In the genomic region with DNA sequence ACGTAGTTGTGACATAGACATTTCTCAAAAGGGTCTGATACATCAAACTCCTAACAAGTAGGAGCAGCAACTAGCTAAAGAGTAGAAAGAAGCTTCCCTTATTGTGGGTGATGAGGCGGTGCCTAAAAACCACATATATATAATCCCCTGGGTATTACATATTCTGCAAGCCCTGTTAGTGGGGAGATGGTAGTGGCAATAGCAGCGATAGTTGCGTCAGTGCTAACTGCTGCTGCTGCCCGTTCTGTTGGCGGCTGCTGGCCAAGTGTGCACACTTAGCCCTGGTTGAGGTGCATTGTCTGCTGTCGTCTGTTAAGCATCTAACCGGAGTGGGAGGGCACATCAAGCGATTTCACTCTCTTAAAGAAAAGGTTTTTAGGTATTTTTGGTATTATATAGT, we compare ENCODE assay signal across 13 cellular contexts. TPM values are rescaled to one million over a fixed set of nuclear protein-coding genes. Genes with fewer than 3 reads are reported as not detected.
A peak's percentile ranks its signal among the peaks of the same experiment; 100 is the strongest.
DNase-seq lines count a peak whose midpoint lies in the region; ATAC-seq lines count a peak whose summit lies in the region.
"Had no signal": no experiment of that assay in that cellular context is flagged by ENCODE, and none has a peak within 500 bp of the region (broad histone marks: within the 10 kb centered on the region; RNA-seq: fewer than 3 reads in every experiment).

No MANE protein-coding gene starts in this region.

- ATAC-seq in GM21825 (IDR thresholded peaks at IDR 0.05; ENCODE audit: unreplicated experiment) = peak; percentile 46
- no peak for ATAC-seq in left lobe of liver
- ATAC-seq in HG03045 (IDR thresholded peaks at IDR 0.05; ENCODE audit: unreplicated experiment) = no peak
- no peak for ATAC-seq in GM19397 (IDR thresholded peaks at IDR 0.05; ENCODE audit: unreplicated experiment)
- ATAC-seq: HCT116 had no signal

- DNase-seq in GF-D8 (lab: John Stamatoyannopoulos, UW) (peak; percentile 97), NOMO-1 treated with dmso at 0.1 percent for 144 hours (lab: John Stamatoyannopoulos, UW; ENCODE audit: unreplicated experiment) (peak; percentile 82), GM19240 (ENCODE audit: insufficient read length, low spot score) (no peak), left lobe of liver (ENCODE audit: low spot score) (no peak)
- peak; percentile 3 for DNase-seq in central memory CD4-positive, alpha-beta T cell
- DNase-seq: SHP77 treated with DMSO at 0.1 percent for 48 hours, trophoblast cell had no signal

RNA-seq across cellular contexts. Expression of gene VLDLR, which starts 35.8 kb away (rescaled TPM):
- total RNA-seq in left lobe of liver = 2.0 TPM

RNA-seq across cellular contexts. Expression of gene KCNV2, which starts 59.9 kb away (rescaled TPM):
- not detected for total RNA-seq in left lobe of liver
- total RNA-seq: HT1080, osteoblast had no signal

Comparison
In these comparisons a context has a peak if more than half of its experiments do, and no peak if none do; other contexts are left out.
1. DNase-seq: peak in GF-D8 (single experiment), NOMO-1 treated with dmso at 0.1 percent for 144 hours (single experiment) and central memory CD4-positive, alpha-beta T cell (single experiment); none in GM19240 (single experiment) and left lobe of liver (single experiment).